ENCODE assay signal across 18 cellular contexts in genomic region chr16:85733155-85733838, GRCh38. TPM values are rescaled to one million over a fixed set of nuclear protein-coding genes. Genes with fewer than 3 reads are reported as not detected.
A peak's percentile ranks its signal among the peaks of the same experiment; 100 is the strongest.
DNase-seq lines count a peak whose midpoint lies in the region; ATAC-seq and TF ChIP-seq lines count a peak whose summit lies in the region.
"Had no signal": no experiment of that assay in that cellular context is flagged by ENCODE, and none has a peak within 500 bp of the region (broad histone marks: within the 10 kb centered on the region; RNA-seq: fewer than 3 reads in every experiment).

No MANE protein-coding gene starts in this region.

- no peaks in the 10 kb centered on the region for H3K9me3 ChIP-seq in hepatocyte (ENCODE audit: low read depth)
- H3K9me3 ChIP-seq: gastrocnemius medialis, SJSA1, vagina had no signal

- DNase-seq in AG10803 (ENCODE audit: low read depth) (peak; percentile 64), HL-60 (ENCODE audit: low read depth in 1 of 2, low spot score in 1 of 2) (peak; percentile 76 to 84), SKM-1 treated with dmso at 0.1 percent for 144 hours (lab: John Stamatoyannopoulos, UW; ENCODE audit: unreplicated experiment) (peak; percentile 75), hepatocyte (ENCODE audit: low spot score) (peak; percentile 46), occipital lobe (lab: John Stamatoyannopoulos, UW) (no peak)
- DNase-seq in NK-92 treated with Interleukin-12 subunit alpha and Interleukin-12 subunit beta, amount 100 ng/mL, for 24 hours (lab: John Stamatoyannopoulos, UW), result no peak
- DNase-seq in activated CD4-positive, alpha-beta T cell treated with anti-CD3 and anti-CD28 coated beads for 48 hours, result no peak
- DNase-seq: activated naive CD8-positive, alpha-beta T cell treated with anti-CD3 and anti-CD28 coated beads, Interleukin-2, amount 50 U/mL, for 24 hours; NCI-H146; NCI-H524 treated with DMSO at 0.1 percent for 48 hours; stimulated activated CD4-positive, alpha-beta T cell treated with anti-CD3 and anti-CD28 coated beads, Interleukin-4, amount 100 ng/mL, for 4 hours; stimulated activated naive B cell treated with anti-CD40 and anti-IgM and Interleukin-4, amounts not matched to agents 10 μg/mL and 1 μg/mL and 100 μg/mL, for 72 hours; WERI-Rb-1 had no signal

- H4K20me1 ChIP-seq in hepatocyte (ENCODE audit: insufficient read depth, poor library complexity, severe bottlenecking), result no peaks in the 10 kb centered on the region

- H3K4me3 ChIP-seq in AG10803 (ENCODE audit: low read length), result no peak overlapping the region
- no peak overlapping the region for H3K4me3 ChIP-seq in HL-60 (replicated peaks; ENCODE audit: insufficient read depth, low read length)
- H3K4me3 ChIP-seq in hepatocyte, result no peak overlapping the region
- H3K4me3 ChIP-seq: coronary artery, gastrocnemius medialis, SJSA1, vagina had no signal

- no peak for TF ChIP-seq CTCF in AG10803 (conservative IDR thresholded peaks at IDR 0.05; ENCODE audit: low read length)
- TF ChIP-seq CTCF in HL-60 (IDR thresholded peaks at IDR 0.05; ENCODE audit: insufficient read depth, low read length), result no peak
- no peak for TF ChIP-seq CTCF in hepatocyte (IDR thresholded peaks at IDR 0.05; ENCODE audit: poor library complexity)

- H2AFZ ChIP-seq in hepatocyte, result no peak overlapping the region

- ATAC-seq in GM19463 (IDR thresholded peaks at IDR 0.05; ENCODE audit: unreplicated experiment), result no peak
- ATAC-seq: activated naive CD8-positive, alpha-beta T cell treated with anti-CD3 and anti-CD28 coated beads, Interleukin-2, amount 50 U/mL, for 24 hours; stimulated activated naive B cell treated with anti-CD40 and anti-IgM and Interleukin-4, amounts not matched to agents 10 μg/mL and 1 μg/mL and 100 μg/mL, for 72 hours had no signal

- no peaks in the 10 kb centered on the region for H3K9me2 ChIP-seq in hepatocyte (replicated peaks; ENCODE audit: insufficient read depth)

- 66% methylated on average over 13 of the region's 13 CpGs for WGBS in hepatocyte (ENCODE audit: low lambda C conversion rate, missing lambda C conversion rate)

- H3K79me2 ChIP-seq in hepatocyte, result no peaks in the 10 kb centered on the region

- H3K36me3 ChIP-seq in hepatocyte (replicated peaks; ENCODE audit: insufficient read depth, low read depth), result no peaks in the 10 kb centered on the region
- H3K36me3 ChIP-seq: gastrocnemius medialis, SJSA1, vagina, WERI-Rb-1 had no signal

- H3K27ac ChIP-seq in HL-60 (replicated peaks) (peak overlapping the region; percentile 94), hepatocyte (peak overlapping the region; percentile 37)
- H3K27ac ChIP-seq: coronary artery, gastrocnemius medialis, SJSA1, vagina, WERI-Rb-1 had no signal

- H3K27me3 ChIP-seq in HL-60 (ENCODE audit: insufficient read depth, poor library complexity, severe bottlenecking) (no peaks in the 10 kb centered on the region), hepatocyte (no peaks in the 10 kb centered on the region)
- H3K27me3 ChIP-seq: SJSA1, vagina had no signal

- no peaks in the 10 kb centered on the region for H3K4me1 ChIP-seq in hepatocyte (ENCODE audit: insufficient read depth)
- H3K4me1 ChIP-seq: gastrocnemius medialis, SJSA1, vagina had no signal

- H3K4me2 ChIP-seq in hepatocyte, result no peak overlapping the region

RNA-seq across cellular contexts. Expression of gene C16orf74, which starts 17.6 kb away (rescaled TPM):
- total RNA-seq in hepatocyte (1.4 and 5.3 TPM in 2 replicates), occipital lobe (1.6 TPM)
- 7.8 and 11.5 TPM in 2 replicates for polyA plus RNA-seq in hepatocyte

RNA-seq across cellular contexts. Expression of gene GINS2, which starts 44.5 kb away (rescaled TPM):
- total RNA-seq in hepatocyte (6.1 and 6.3 TPM in 2 replicates), occipital lobe (4.2 TPM)
- polyA plus RNA-seq in hepatocyte, result 7.5 and 8.0 TPM in 2 replicates

Comparison
In these comparisons a context has a peak if more than half of its experiments do, and no peak if none do; other contexts are left out.
1. DNase-seq: peak in AG10803 (single experiment), HL-60 (2 of 2), SKM-1 treated with dmso at 0.1 percent for 144 hours (single experiment) and hepatocyte (single experiment); none in NK-92 treated with Interleukin-12 subunit alpha and Interleukin-12 subunit beta, amount 100 ng/mL, for 24 hours (single experiment), activated CD4-positive, alpha-beta T cell treated with anti-CD3 and anti-CD28 coated beads for 48 hours (single experiment) and occipital lobe (single experiment).